Comparison of ENCODE assay signal across 1 cellular context in the genomic region with DNA sequence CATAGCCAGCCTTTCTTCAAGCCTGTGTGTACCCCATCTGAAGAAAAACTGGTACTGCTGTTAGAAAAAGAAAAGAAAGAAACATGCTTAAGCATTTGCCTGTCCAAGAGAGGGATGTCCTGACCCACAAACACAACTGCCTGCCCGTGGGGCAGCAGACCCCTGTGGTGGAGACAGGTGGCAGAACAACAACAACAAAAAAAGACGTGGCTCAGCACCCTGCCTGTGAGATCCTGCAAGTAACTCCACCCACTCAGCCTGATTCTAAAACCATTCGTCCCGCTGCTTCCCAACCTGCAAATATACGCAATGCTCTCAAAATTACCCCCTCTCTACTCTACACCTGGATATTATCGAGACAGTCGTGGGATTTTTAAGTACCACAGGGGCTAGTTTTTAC.
TF ChIP-seq lines count a peak whose summit lies in the region.

No MANE protein-coding gene starts in this region.

TF ChIP-seq in K562, 482 proteins besides CTCF, POLR2A, EP300 and RAD21 (continued from another document):
- no peak for TF ChIP-seq SFPQ (IDR thresholded peaks at IDR 0.05; ENCODE audit: low read depth, low read length)
- TF ChIP-seq, protein P1, sequence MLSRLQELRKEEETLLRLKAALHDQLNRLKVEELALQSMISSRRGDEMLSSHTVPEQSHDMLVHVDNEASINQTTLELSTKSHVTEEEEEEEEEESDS (CRISPR knock-in tag; IDR thresholded peaks at IDR 0.05): no peak
